8 cellular contexts compared by ENCODE assay signal in genomic region chr4:1249731-1250526, GRCh38. TPM values are rescaled to one million over a fixed set of nuclear protein-coding genes. Genes with fewer than 3 reads are reported as not detected.
A peak's percentile ranks its signal among the peaks of the same experiment; 100 is the strongest.
DNase-seq lines count a peak whose midpoint lies in the region; ATAC-seq lines count a peak whose summit lies in the region.

No MANE protein-coding gene starts in this region.

- H3K36me3 Mint-ChIP-seq in activated CD4-positive, alpha-beta T cell treated with anti-CD3 and anti-CD28 coated beads for 36 hours (ENCODE audit: low read depth), result peaks cover 51% of the 10 kb centered on the region
- H3K36me3 Mint-ChIP-seq in dendritic cell treated with granulocyte-macrophage colony-stimulating factor and Interleukin-4, amounts not matched to agents 40 ng/mL and 50 ng/mL, for 4 days (ENCODE audit: low read depth), result peaks cover 59% of the 10 kb centered on the region
- H3K36me3 Mint-ChIP-seq in memory B cell, result peaks cover 14% of the 10 kb centered on the region
- H3K36me3 Mint-ChIP-seq in stimulated activated effector memory CD8-positive, alpha-beta T cell treated with anti-CD3 and anti-CD28 coated beads, Interleukin-12 subunit alpha, Interleukin-12 subunit beta, amount 100 ng/mL, for 72 hours, result peaks cover 46% of the 10 kb centered on the region

- H3K4me1 Mint-ChIP-seq in activated CD4-positive, alpha-beta T cell treated with anti-CD3 and anti-CD28 coated beads for 36 hours, result peaks cover 74% of the 10 kb centered on the region
- H3K4me1 Mint-ChIP-seq in dendritic cell treated with granulocyte-macrophage colony-stimulating factor and Interleukin-4, amounts not matched to agents 40 ng/mL and 50 ng/mL, for 4 days (ENCODE audit: low read depth), result peaks cover 39% of the 10 kb centered on the region
- peaks cover 44% of the 10 kb centered on the region for H3K4me1 Mint-ChIP-seq in memory B cell
- H3K4me1 Mint-ChIP-seq in stimulated activated effector memory CD8-positive, alpha-beta T cell treated with anti-CD3 and anti-CD28 coated beads, Interleukin-12 subunit alpha, Interleukin-12 subunit beta, amount 100 ng/mL, for 72 hours, result peaks cover 78% of the 10 kb centered on the region

- CTCF ChIA-PET in activated CD4-positive, alpha-beta T cell treated with anti-CD3 and anti-CD28 coated beads for 36 hours (lab: Charles Lee), result interaction anchor here (0.6 to 3.0 kb wide), 4 partner anchors 17 to 96 kb away, joined by 3 to 17 read pairs (median 4); no protein-coding TSS in a partner anchor

- peak; percentile 71 for DNase-seq in activated CD4-positive, alpha-beta T cell treated with anti-CD3 and anti-CD28 coated beads for 36 hours
- DNase-seq in activated CD4-positive, alpha-beta T cell treated with anti-CD3 and anti-CD28 coated beads for 1 hour, result no peak
- DNase-seq in T1000 (lab: John Stamatoyannopoulos, UW), result peak; percentile 19
- peak in 1 of 2 donors; percentile 51 for DNase-seq in memory B cell (ENCODE audit: low spot score in 2 of 2)
- DNase-seq in stimulated activated effector memory CD8-positive, alpha-beta T cell treated with anti-CD3 and anti-CD28 coated beads, Interleukin-12 subunit alpha, Interleukin-12 subunit beta, amount 100 ng/mL, for 72 hours (ENCODE audit: low spot score in 2 of 2), result peak; percentile 49 to 83
- DNase-seq in NCI-H1105 (lab: John Stamatoyannopoulos, UW), result no peak

- POLR2A ChIA-PET in activated CD4-positive, alpha-beta T cell treated with anti-CD3 and anti-CD28 coated beads for 36 hours (lab: Charles Lee), result interaction anchor here (0.8 to 1.1 kb wide), 2 partner anchors 39 to 97 kb away, joined by 3 to 5 read pairs; partner anchors contain the start of gene UVSSA

- peak overlapping the region; percentile 80 for H3K4me3 Mint-ChIP-seq in activated CD4-positive, alpha-beta T cell treated with anti-CD3 and anti-CD28 coated beads for 36 hours
- H3K4me3 Mint-ChIP-seq in dendritic cell treated with granulocyte-macrophage colony-stimulating factor and Interleukin-4, amounts not matched to agents 40 ng/mL and 50 ng/mL, for 4 days, result peak overlapping the region; percentile 90
- H3K4me3 Mint-ChIP-seq in memory B cell, result peak overlapping the region; percentile 93
- peak overlapping the region; percentile 86 for H3K4me3 Mint-ChIP-seq in stimulated activated effector memory CD8-positive, alpha-beta T cell treated with anti-CD3 and anti-CD28 coated beads, Interleukin-12 subunit alpha, Interleukin-12 subunit beta, amount 100 ng/mL, for 72 hours

- no peaks in the 10 kb centered on the region for H3K27me3 Mint-ChIP-seq in activated CD4-positive, alpha-beta T cell treated with anti-CD3 and anti-CD28 coated beads for 36 hours
- no peaks in the 10 kb centered on the region for H3K27me3 Mint-ChIP-seq in dendritic cell treated with granulocyte-macrophage colony-stimulating factor and Interleukin-4, amounts not matched to agents 40 ng/mL and 50 ng/mL, for 4 days
- H3K27me3 Mint-ChIP-seq in memory B cell, result no peaks in the 10 kb centered on the region

- intact Hi-C loops in activated CD4-positive, alpha-beta T cell treated with anti-CD3 and anti-CD28 coated beads for 36 hours (cut with DNase I, micrococcal nuclease), result loop anchor here (1.0 to 5.0 kb wide), 10 partner anchors 18 to 622 kb away; partner anchors contain the start of genes FGFRL1 (in 1 of the 2), GAK (in 1 of the 2), LETM1 (in 1 of the 2) and MAEA (in 1 of the 2)
- intact Hi-C loops in dendritic cell treated with granulocyte-macrophage colony-stimulating factor and Interleukin-4, amounts not matched to agents 40 ng/mL and 50 ng/mL, for 4 days (cut with micrococcal nuclease), result loop anchor here (1.0 to 10.0 kb wide), 4 partner anchors 39 to 235 kb away; partner anchors contain the start of genes FGFRL1 and MAEA

- peak; percentile 31 for ATAC-seq in activated CD4-positive, alpha-beta T cell treated with anti-CD3 and anti-CD28 coated beads for 36 hours
- ATAC-seq in HG03139 (IDR thresholded peaks at IDR 0.05; ENCODE audit: unreplicated experiment) (peak; percentile 7), memory B cell (ENCODE audit: low read depth) (peak; percentile 27)
- ATAC-seq in stimulated activated effector memory CD8-positive, alpha-beta T cell treated with anti-CD3 and anti-CD28 coated beads, Interleukin-12 subunit alpha, Interleukin-12 subunit beta, amount 100 ng/mL, for 72 hours, result peak; percentile 4

- H3K9me3 Mint-ChIP-seq in activated CD4-positive, alpha-beta T cell treated with anti-CD3 and anti-CD28 coated beads for 36 hours (ENCODE audit: low read depth), result peaks cover 9% of the 10 kb centered on the region
- H3K9me3 Mint-ChIP-seq in dendritic cell treated with granulocyte-macrophage colony-stimulating factor and Interleukin-4, amounts not matched to agents 40 ng/mL and 50 ng/mL, for 4 days, result peaks cover 46% of the 10 kb centered on the region
- H3K9me3 Mint-ChIP-seq in memory B cell, result no peaks in the 10 kb centered on the region
- no peaks in the 10 kb centered on the region for H3K9me3 Mint-ChIP-seq in stimulated activated effector memory CD8-positive, alpha-beta T cell treated with anti-CD3 and anti-CD28 coated beads, Interleukin-12 subunit alpha, Interleukin-12 subunit beta, amount 100 ng/mL, for 72 hours

- H3K27ac Mint-ChIP-seq in activated CD4-positive, alpha-beta T cell treated with anti-CD3 and anti-CD28 coated beads for 36 hours, result peak overlapping the region; percentile 94
- peak overlapping the region; percentile 95 for H3K27ac Mint-ChIP-seq in dendritic cell treated with granulocyte-macrophage colony-stimulating factor and Interleukin-4, amounts not matched to agents 40 ng/mL and 50 ng/mL, for 4 days
- H3K27ac Mint-ChIP-seq in memory B cell, result peak overlapping the region; percentile 97
- H3K27ac Mint-ChIP-seq in stimulated activated effector memory CD8-positive, alpha-beta T cell treated with anti-CD3 and anti-CD28 coated beads, Interleukin-12 subunit alpha, Interleukin-12 subunit beta, amount 100 ng/mL, for 72 hours, result peak overlapping the region; percentile 97

RNA-seq across cellular contexts. Expression of gene CTBP1, which starts 1.0 kb away (rescaled TPM):
- total RNA-seq in activated CD4-positive, alpha-beta T cell treated with anti-CD3 and anti-CD28 coated beads for 36 hours, result 100 to 1,000 TPM; 152 to 177 TPM

RNA-seq across cellular contexts. Expression of gene MAEA, which starts 39.8 kb away (rescaled TPM):
- 10 to 100 TPM; 38.9 to 40.4 TPM for total RNA-seq in activated CD4-positive, alpha-beta T cell treated with anti-CD3 and anti-CD28 coated beads for 36 hours

Comparison
In these comparisons a context has a peak if more than half of its experiments do, and no peak if none do; other contexts are left out.
1. DNase-seq: peak in activated CD4-positive, alpha-beta T cell treated with anti-CD3 and anti-CD28 coated beads for 36 hours (single experiment), T1000 (single experiment) and stimulated activated effector memory CD8-positive, alpha-beta T cell treated with anti-CD3 and anti-CD28 coated beads, Interleukin-12 subunit alpha, Interleukin-12 subunit beta, amount 100 ng/mL, for 72 hours (2 of 2); none in activated CD4-positive, alpha-beta T cell treated with anti-CD3 and anti-CD28 coated beads for 1 hour (single experiment) and NCI-H1105 (single experiment).
2. Peak in every context shown above with its lines, with median percentiles within 50 percentile points of each other: ATAC-seq, H3K27ac Mint-ChIP-seq and H3K4me3 Mint-ChIP-seq.